ENCODE assay signal across 25 cellular contexts in genomic region chr4:111126340-111126739, GRCh38.
"Had no signal": no experiment of that assay in that cellular context is flagged by ENCODE, and none has a peak within 500 bp of the region (broad histone marks: within the 10 kb centered on the region; RNA-seq: fewer than 3 reads in every experiment).

No MANE protein-coding gene starts in this region.

- ATAC-seq: effector memory CD8-positive, alpha-beta T cell; esophagus mucosa; gastrocnemius medialis; heart right ventricle; left cardiac atrium; left lung; lower lobe of right lung had no signal

- DNase-seq: colonic mucosa; cortex of kidney; effector CD8-positive, alpha-beta T cell; effector memory CD8-positive, alpha-beta T cell; endodermal cell; erythroblast; esophagus squamous epithelium; foreskin fibroblast; foreskin melanocyte; gastrocnemius medialis; glutamatergic neuron; head of caudate nucleus; heart right ventricle; hippocampal formation; left cardiac atrium; left lung; left ventricle myocardium superior; lower lobe of right lung; mesenchymal stem cell; midbrain had no signal

- H3K36me3 ChIP-seq: colonic mucosa, esophagus squamous epithelium, gastrocnemius medialis, heart right ventricle, left lung, lower lobe of right lung had no signal

- FAIRE-seq: endometrium, islet of Langerhans, keratinocyte had no signal

- H3K4me3 ChIP-seq: colonic mucosa, esophagus squamous epithelium, gastrocnemius medialis, heart right ventricle, left lung, lower lobe of right lung had no signal

- H3K27me3 ChIP-seq: colonic mucosa, esophagus squamous epithelium, gastrocnemius medialis, heart right ventricle, left lung had no signal

- H3K9me3 ChIP-seq: colonic mucosa, esophagus squamous epithelium, gastrocnemius medialis, left lung, lower lobe of right lung had no signal

- H3K27ac ChIP-seq: colonic mucosa, epithelial cell of prostate, esophagus squamous epithelium, gastrocnemius medialis, heart right ventricle, left lung, lower lobe of right lung had no signal

- H3K4me1 ChIP-seq: colonic mucosa, esophagus squamous epithelium, gastrocnemius medialis, heart right ventricle, left lung, lower lobe of right lung had no signal
